Comparison of ENCODE assay signal across 8 cellular contexts in genomic region chr19:584240-585001, GRCh38. TPM values are rescaled to one million over a fixed set of nuclear protein-coding genes. Genes with fewer than 3 reads are reported as not detected.
DNase-seq lines count a peak whose midpoint lies in the region; ATAC-seq, FAIRE-seq and TF ChIP-seq lines count a peak whose summit lies in the region.
"Had no signal": no experiment of that assay in that cellular context is flagged by ENCODE, and none has a peak within 500 bp of the region (broad histone marks: within the 10 kb centered on the region; RNA-seq: fewer than 3 reads in every experiment).

No MANE protein-coding gene starts in this region.

- H3K27ac Mint-ChIP-seq in activated T-cell treated with anti-CD3 and anti-CD28 coated beads, Interleukin-2, amount 50 U/mL, for 24 hours = no peak overlapping the region

- H3K36me3 Mint-ChIP-seq in activated T-cell treated with anti-CD3 and anti-CD28 coated beads, Interleukin-2, amount 50 U/mL, for 24 hours (ENCODE audit: low read depth) = peaks cover 23% of the 10 kb centered on the region

- H3K9me3 ChIP-seq in esophagus squamous epithelium = no peaks in the 10 kb centered on the region
- no peaks in the 10 kb centered on the region for H3K9me3 ChIP-seq in osteoblast (ENCODE audit: low read depth, low read length)

- no peak overlapping the region for H3K27ac ChIP-seq in esophagus squamous epithelium
- H3K27ac ChIP-seq in osteoblast (ENCODE audit: low read depth, low read length) = no peak overlapping the region

- H2AFZ ChIP-seq in osteoblast (ENCODE audit: low read length) = no peak overlapping the region

- H3K4me1 ChIP-seq in esophagus squamous epithelium = peaks cover 14 to 31% (median 17%) of the 10 kb centered on the region in 3 donors
- peaks cover 34% of the 10 kb centered on the region for H3K4me1 ChIP-seq in osteoblast (ENCODE audit: insufficient read depth, low read length)

- peaks cover 24% of the 10 kb centered on the region for H3K27me3 Mint-ChIP-seq in activated T-cell treated with anti-CD3 and anti-CD28 coated beads, Interleukin-2, amount 50 U/mL, for 24 hours

- H3K9me3 Mint-ChIP-seq in activated T-cell treated with anti-CD3 and anti-CD28 coated beads, Interleukin-2, amount 50 U/mL, for 24 hours = no peaks in the 10 kb centered on the region

- H3K27me3 ChIP-seq in esophagus squamous epithelium = peaks cover 0 to 59% (median 12%) of the 10 kb centered on the region in 4 donors
- H3K27me3 ChIP-seq in osteoblast (ENCODE audit: insufficient read depth, low read length) = peaks cover 12% of the 10 kb centered on the region

- H3K4me3 ChIP-seq in esophagus squamous epithelium (no peak overlapping the region), osteoblast (ENCODE audit: insufficient read depth, low read length) (no peak overlapping the region)

- TF ChIP-seq POLR2A in GM12891 (IDR thresholded peaks at IDR 0.05; ENCODE audit: low read depth, low read length) (peak; percentile 43; the same call in 1 of the 2 replicates), esophagus squamous epithelium (IDR thresholded peaks at IDR 0.05) (no peak)

- TF ChIP-seq CTCF in esophagus squamous epithelium (IDR thresholded peaks at IDR 0.05) (peak; percentile 69 to 90 (median 78)), osteoblast (IDR thresholded peaks at IDR 0.05; ENCODE audit: extremely low read depth, low read depth, low read length) (peak; percentile 80)

- peaks cover 24% of the 10 kb centered on the region for H3K79me2 ChIP-seq in osteoblast (ENCODE audit: insufficient read depth, low read length)

- no peak overlapping the region for H3K4me3 Mint-ChIP-seq in activated T-cell treated with anti-CD3 and anti-CD28 coated beads, Interleukin-2, amount 50 U/mL, for 24 hours

- WGBS in esophagus squamous epithelium, 2 donors = 30 to 46% methylated on average over 6 to 24 of the region's 38 CpGs

- ATAC-seq in HG02884 (IDR thresholded peaks at IDR 0.05; ENCODE audit: unreplicated experiment) (no peak), GM21528 (IDR thresholded peaks at IDR 0.05; ENCODE audit: low FRiP score, unreplicated experiment) (no peak)

- peaks cover 11% of the 10 kb centered on the region for H3K4me1 Mint-ChIP-seq in activated T-cell treated with anti-CD3 and anti-CD28 coated beads, Interleukin-2, amount 50 U/mL, for 24 hours (ENCODE audit: low read depth)

- DNase-seq in GM12891 (ENCODE audit: insufficient read length, low spot score) (peak; percentile 91), NCI-H2171 treated with DMSO at 0.1 percent for 48 hours (lab: John Stamatoyannopoulos, UW) (peak; percentile 43), esophagus squamous epithelium (lab: John Stamatoyannopoulos, UW) (no peak), osteoblast (ENCODE audit: insufficient read length, low spot score, missing footprints) (peak; percentile 98)
- DNase-seq in activated T-cell treated with anti-CD3 and anti-CD28 coated beads, Interleukin-2, amount 50 U/mL, for 24 hours = peak; percentile 81

- H4K20me1 ChIP-seq in osteoblast (ENCODE audit: insufficient read depth, low read length) = peaks cover 52% of the 10 kb centered on the region

- no peak overlapping the region for H3K4me2 ChIP-seq in osteoblast (ENCODE audit: insufficient read depth, low read length)

- peak; percentile 82 for FAIRE-seq in GM12891 (lab: Jason Lieb, UNC)
- FAIRE-seq: endometrium had no signal

- intact Hi-C loops in esophagus squamous epithelium (cut with DNase I) = no loop called here

- H3K36me3 ChIP-seq in esophagus squamous epithelium (peaks cover 25 to 44% (median 34%) of the 10 kb centered on the region in 3 donors), osteoblast (ENCODE audit: insufficient read depth, low read length) (peaks cover 13% of the 10 kb centered on the region)

TF ChIP-seq in GM12891, 5 proteins besides CTCF, POLR2A, EP300 and RAD21:
- no peak for TF ChIP-seq PAX5 (IDR thresholded peaks at IDR 0.05; ENCODE audit: insufficient read depth, low read length, severe bottlenecking)
- peak; percentile 62 for TF ChIP-seq POLR2AphosphoS5 (IDR thresholded peaks at IDR 0.05; ENCODE audit: low read depth, low read length)

RNA-seq across cellular contexts. Expression of gene HCN2, which starts 5.3 kb away (rescaled TPM):
- 0.80 TPM for polyA plus RNA-seq in GM12891 (2012; ENCODE audit: low read depth, missing spikeins)
- total RNA-seq in esophagus squamous epithelium (under 1 TPM in 3 of 4 donors, not detected in 1; 0.15 to 0.57 (median 0.29) TPM), osteoblast (1.2 and 1.4 TPM in 2 replicates)

RNA-seq across cellular contexts. Expression of gene BSG, which starts 12.0 kb away (rescaled TPM):
- polyA plus RNA-seq in GM12891 (2012; ENCODE audit: low read depth, missing spikeins) = 184 TPM
- total RNA-seq in esophagus squamous epithelium (100 to 1,000 TPM; 182 to 408 (median 289) TPM), osteoblast (273 and 291 TPM in 2 replicates)

RNA-seq across cellular contexts. Expression of gene GZMM, which starts 40.6 kb away (rescaled TPM):
- polyA plus RNA-seq in GM12891 (2012; ENCODE audit: low read depth, missing spikeins) = 0.42 TPM
- total RNA-seq in esophagus squamous epithelium = under 1 TPM in 3 of 4 donors, not detected in 1; 0.48 to 0.95 (median 0.57) TPM
- under 0.01 TPM in 1 of 2 replicates, not detected in the other for total RNA-seq in osteoblast

RNA-seq across cellular contexts. Expression of gene POLRMT, which starts 48.9 kb away (rescaled TPM):
- polyA plus RNA-seq in GM12891 (2012; ENCODE audit: low read depth, missing spikeins) = 33.5 TPM
- total RNA-seq in esophagus squamous epithelium (10 to 100 TPM; 23.5 to 32.3 (median 25.0) TPM), osteoblast (16.6 and 18.6 TPM in 2 replicates)

RNA-seq across cellular contexts. Expression of gene CDC34, which starts 52.9 kb away (rescaled TPM):
- polyA plus RNA-seq in GM12891 (2012; ENCODE audit: low read depth, missing spikeins) = 23.2 TPM
- total RNA-seq in esophagus squamous epithelium (10 to 100 TPM; 33.5 to 53.5 (median 34.5) TPM), osteoblast (32.9 and 40.4 TPM in 2 replicates)
